ENCODE assay signal across 13 cellular contexts in genomic region chrY:19816920-19817319, GRCh38.
DNase-seq lines count a peak whose midpoint lies in the region; ATAC-seq and TF ChIP-seq lines count a peak whose summit lies in the region.
"Had no signal": no experiment of that assay in that cellular context is flagged by ENCODE, and none has a peak within 500 bp of the region (broad histone marks: within the 10 kb centered on the region; RNA-seq: fewer than 3 reads in every experiment).

No MANE protein-coding gene starts in this region.

- H3K9ac ChIP-seq in GM23248 (no peak overlapping the region), iPS-20b (ENCODE audit: low read depth, low read length) (no peak overlapping the region)

- no peaks in the 10 kb centered on the region for H3K36me3 Mint-ChIP-seq in T-helper 2 cell treated with Interferon-gamma antibody and Interleukin-4, amounts not matched to agents 5 μg/mL and 100 μg/mL, for 36 hours (ENCODE audit: low read depth)
- H3K36me3 Mint-ChIP-seq: brain had no signal

- in situ Hi-C loops in GM23248 (cut with MboI): no loop called here
- in situ Hi-C loops in ACHN (cut with HindIII; ENCODE audit: low pct_ligation_motif_present, low pct_unique_long_range_greater_than_20kb, low sequenced_read_pairs): no loop called here

- H3K4me3 ChIP-seq in GM23248 (no peak overlapping the region), iPS-20b (ENCODE audit: low read length) (peak overlapping the region; percentile 45; the same call in 1 of the 2 replicates), tibial artery (no peak overlapping the region)
- H3K4me3 ChIP-seq: thoracic aorta had no signal

- intact Hi-C loops in tibial artery (cut with DNase I; ENCODE audit: low total_unique reads): no loop called here

- no peaks in the 10 kb centered on the region for H4K20me1 ChIP-seq in GM23248 (ENCODE audit: insufficient read depth)

- H3F3A ChIP-seq in GM23248 (ENCODE audit: insufficient read depth): no peaks in the 10 kb centered on the region

- 16 to 29% methylated on average over 5 of the region's 6 CpGs for WGBS in GM23248 (ENCODE audit: low coverage in 1 of 2, low lambda C conversion rate in 2 of 2, missing lambda C conversion rate in 2 of 2), 2 experiments

- H3K27me3 ChIP-seq in GM23248 (replicated peaks; ENCODE audit: insufficient read depth): no peaks in the 10 kb centered on the region
- H3K27me3 ChIP-seq in iPS-20b (ENCODE audit: insufficient read depth, low read length): no peaks in the 10 kb centered on the region
- H3K27me3 ChIP-seq in tibial artery: no peaks in the 10 kb centered on the region
- H3K27me3 ChIP-seq: neutrophil had no signal

- H3K4me2 ChIP-seq in GM23248 (ENCODE audit: unreplicated experiment): no peak overlapping the region

- H3K9me2 ChIP-seq in GM23248 (ENCODE audit: insufficient read depth): no peaks in the 10 kb centered on the region

- peak overlapping the region; percentile 50 for H3K4me3 Mint-ChIP-seq in T-helper 2 cell treated with Interferon-gamma antibody and Interleukin-4, amounts not matched to agents 5 μg/mL and 100 μg/mL, for 36 hours
- H3K4me3 Mint-ChIP-seq: brain had no signal

- no peaks in the 10 kb centered on the region for H3K4me1 ChIP-seq in GM23248 (ENCODE audit: insufficient read depth)
- no peaks in the 10 kb centered on the region for H3K4me1 ChIP-seq in iPS-20b (ENCODE audit: insufficient read depth, low read length)
- H3K4me1 ChIP-seq in tibial artery: no peaks in the 10 kb centered on the region

- no peak overlapping the region for H3K27ac Mint-ChIP-seq in T-helper 2 cell treated with Interferon-gamma antibody and Interleukin-4, amounts not matched to agents 5 μg/mL and 100 μg/mL, for 36 hours
- H3K27ac Mint-ChIP-seq: activated T-helper 1 cell treated with anti-CD3 and anti-CD28 coated beads, Interleukin-12 subunit alpha, Interleukin-12 subunit beta, Interleukin-2, Interleukin-4 antibody, amounts not matched to agents 30 ng/mL and 10 ng/mL and 1 ng/mL, durations not matched to agents 14 hours and 24 hours and 36 hours; brain had no signal

- H3K9me3 ChIP-seq in GM23248 (ENCODE audit: low read depth) (no peaks in the 10 kb centered on the region), iPS-20b (ENCODE audit: insufficient read depth, low read depth, low read length) (no peaks in the 10 kb centered on the region), tibial artery (no peaks in the 10 kb centered on the region)
- H3K9me3 ChIP-seq: neutrophil, thoracic aorta had no signal

- TF ChIP-seq CTCF in tibial artery (IDR thresholded peaks at IDR 0.05): no peak

- H2AFZ ChIP-seq in GM23248: no peak overlapping the region

- H3K27ac ChIP-seq in GM23248 (no peak overlapping the region), iPS-20b (ENCODE audit: low read length) (no peak overlapping the region), tibial artery (no peak overlapping the region)
- H3K27ac ChIP-seq: thoracic aorta had no signal

- H3K9me3 Mint-ChIP-seq in T-helper 2 cell treated with Interferon-gamma antibody and Interleukin-4, amounts not matched to agents 5 μg/mL and 100 μg/mL, for 36 hours: no peaks in the 10 kb centered on the region
- H3K9me3 Mint-ChIP-seq: activated T-helper 1 cell treated with anti-CD3 and anti-CD28 coated beads, Interleukin-12 subunit alpha, Interleukin-12 subunit beta, Interleukin-2, Interleukin-4 antibody, amounts not matched to agents 30 ng/mL and 10 ng/mL and 1 ng/mL, durations not matched to agents 14 hours and 24 hours and 36 hours had no signal

- peaks cover 10% of the 10 kb centered on the region for H3K4me1 Mint-ChIP-seq in T-helper 2 cell treated with Interferon-gamma antibody and Interleukin-4, amounts not matched to agents 5 μg/mL and 100 μg/mL, for 36 hours (ENCODE audit: low read depth)
- H3K4me1 Mint-ChIP-seq: brain had no signal

- ATAC-seq in HG03565 (IDR thresholded peaks at IDR 0.05; ENCODE audit: unreplicated experiment): no peak
- ATAC-seq: activated CD4-positive, CD25-positive, alpha-beta regulatory T cell treated with anti-CD3 and anti-CD28 coated beads, Interleukin-2, amount 50 U/mL, for 24 hours had no signal

- H3K36me3 ChIP-seq in GM23248 (ENCODE audit: low read depth) (no peaks in the 10 kb centered on the region), iPS-20b (ENCODE audit: insufficient read depth, low read depth, low read length) (no peaks in the 10 kb centered on the region), tibial artery (no peaks in the 10 kb centered on the region)
- H3K36me3 ChIP-seq: neutrophil, thoracic aorta had no signal

- H3K27me3 Mint-ChIP-seq in T-helper 2 cell treated with Interferon-gamma antibody and Interleukin-4, amounts not matched to agents 5 μg/mL and 100 μg/mL, for 36 hours (ENCODE audit: low read depth): no peaks in the 10 kb centered on the region
- H3K27me3 Mint-ChIP-seq: brain had no signal

- DNase-seq in EL (peak; percentile 1), GM23248 (peak; percentile 13), ACHN (no peak), tibial artery (no peak)
- DNase-seq in T-helper 2 cell treated with Interferon-gamma antibody and Interleukin-4, amounts not matched to agents 5 μg/mL and 100 μg/mL, for 36 hours (ENCODE audit: low spot score): no peak
- DNase-seq: NCI-H1092 had no signal

- H3K79me2 ChIP-seq in GM23248 (ENCODE audit: insufficient read depth): no peaks in the 10 kb centered on the region

Comparison
In these comparisons a context has a peak if more than half of its experiments do, and no peak if none do; other contexts are left out.
1. DNase-seq: peak in EL (single experiment) and GM23248 (single experiment); none in T-helper 2 cell treated with Interferon-gamma antibody and Interleukin-4, amounts not matched to agents 5 μg/mL and 100 μg/mL, for 36 hours (single experiment), ACHN (single experiment) and tibial artery (0 of 2).